ENCODE assay signal across 15 cellular contexts in the genomic region with DNA sequence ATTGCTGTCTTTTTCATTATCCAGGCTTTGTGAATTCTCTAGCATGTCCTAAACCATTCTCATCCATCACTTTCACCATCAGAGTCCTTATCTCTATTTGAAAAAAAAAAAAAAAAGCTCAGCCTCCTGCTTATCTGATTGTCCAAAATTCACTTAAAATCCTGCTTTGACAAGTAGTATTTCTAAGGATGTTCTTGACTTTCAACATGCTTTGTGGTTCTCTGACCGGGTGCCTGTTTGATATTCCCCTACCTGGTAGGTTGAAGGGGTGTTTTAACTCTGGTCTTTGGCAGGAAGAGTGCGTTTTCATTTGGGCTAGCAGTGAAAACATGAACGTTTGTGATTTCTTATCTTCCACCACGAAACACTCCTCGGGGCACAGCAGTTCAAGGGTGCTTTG. TPM values are rescaled to one million over a fixed set of nuclear protein-coding genes. Genes with fewer than 3 reads are reported as not detected.
DNase-seq lines count a peak whose midpoint lies in the region; ATAC-seq, FAIRE-seq and TF ChIP-seq lines count a peak whose summit lies in the region.
"Had no signal": no experiment of that assay in that cellular context is flagged by ENCODE, and none has a peak within 500 bp of the region (broad histone marks: within the 10 kb centered on the region; RNA-seq: fewer than 3 reads in every experiment).

No MANE protein-coding gene starts in this region.

- no TSS peak for BruUV-seq in endothelial cell of umbilical vein (replicated peaks; lab: Mats Ljungman, UMichigan)

- TF ChIP-seq CTCF in endothelial cell of umbilical vein (IDR thresholded peaks at IDR 0.05; ENCODE audit: extremely low read depth in 1 of 2, insufficient read depth in 1 of 2, low read depth in 1 of 2, low read length in 2 of 2) (no peak), stomach (IDR thresholded peaks at IDR 0.05) (no peak)

- dilution Hi-C loops in endothelial cell of umbilical vein (cut with MboI; ENCODE audit: extremely low pct_ligation_motif_present, low sequenced_read_pairs) = no loop called here

- H3K4me3 Mint-ChIP-seq in activated T-cell treated with anti-CD3 and anti-CD28 coated beads, Interleukin-2, amount 50 U/mL, for 72 hours = peak overlapping the region; percentile 25 to 78

- H3K27ac Mint-ChIP-seq in activated T-cell treated with anti-CD3 and anti-CD28 coated beads, Interleukin-2, amount 50 U/mL, for 72 hours = peak overlapping the region; percentile 87

- H3K27ac ChIP-seq in endothelial cell of umbilical vein (ENCODE audit: insufficient read depth, low read depth, low read length) (no peak overlapping the region), stomach (no peak overlapping the region)

- peaks cover 2 to 4% of the 10 kb centered on the region in 2 donors for H3K36me3 Mint-ChIP-seq in activated T-cell treated with anti-CD3 and anti-CD28 coated beads, Interleukin-2, amount 50 U/mL, for 72 hours (ENCODE audit: insufficient read depth in 2 of 2)

- no peak overlapping the region for H3K4me2 ChIP-seq in endothelial cell of umbilical vein (ENCODE audit: insufficient read depth, low read length)

- no peak for ATAC-seq in activated T-cell treated with anti-CD3 and anti-CD28 coated beads, Interleukin-2, amount 50 U/mL, for 72 hours (replicated peaks in 1 of 2)
- ATAC-seq: HCT116 had no signal

- H3K4me3 ChIP-seq in Jurkat, Clone E6-1 (ENCODE audit: low read length) = no peak overlapping the region
- H3K4me3 ChIP-seq in endothelial cell of umbilical vein (replicated peaks in 1 of 3; ENCODE audit: insufficient read depth in 1 of 3, low read depth in 1 of 3, low read length in 3 of 3) (no peak overlapping the region), stomach (no peak overlapping the region)

- H3K9me1 ChIP-seq in endothelial cell of umbilical vein (replicated peaks; ENCODE audit: control insufficient read depth, extremely low read depth, insufficient read depth, low read length) = no peaks in the 10 kb centered on the region

- no peaks in the 10 kb centered on the region for H3K36me3 ChIP-seq in endothelial cell of umbilical vein (ENCODE audit: control insufficient read depth in 2 of 2, extremely low read depth in 1 of 2, insufficient read depth in 2 of 2, low read length in 2 of 2)
- no peaks in the 10 kb centered on the region for H3K36me3 ChIP-seq in stomach

- H3K9me3 ChIP-seq in endothelial cell of umbilical vein (replicated peaks; ENCODE audit: control insufficient read depth, insufficient read depth, low read length) (no peaks in the 10 kb centered on the region), stomach (no peaks in the 10 kb centered on the region)

- H4K20me1 ChIP-seq in endothelial cell of umbilical vein (replicated peaks; ENCODE audit: control insufficient read depth, extremely low read depth, insufficient read depth, low read length) = no peaks in the 10 kb centered on the region

- H3K4me1 ChIP-seq in endothelial cell of umbilical vein (ENCODE audit: control insufficient read depth, extremely low read depth, insufficient read depth, low read length) = peaks cover 10% of the 10 kb centered on the region
- H3K4me1 ChIP-seq in stomach = no peaks in the 10 kb centered on the region

- no peak for FAIRE-seq in endothelial cell of umbilical vein (lab: Jason Lieb, UNC)
- FAIRE-seq: GM18507 had no signal

- POLR2A ChIA-PET in endothelial cell of umbilical vein (lab: Charles Lee) = no interaction called here

- CTCF ChIA-PET in endothelial cell of umbilical vein (lab: Charles Lee) = interaction anchor here (1.0 to 3.8 kb wide), 4 partner anchors 23 to 215 kb away, joined by 3 to 84 read pairs (median 3); no protein-coding TSS in a partner anchor

- H3K4me1 Mint-ChIP-seq in activated T-cell treated with anti-CD3 and anti-CD28 coated beads, Interleukin-2, amount 50 U/mL, for 72 hours (ENCODE audit: low read depth) = peaks cover 64% of the 10 kb centered on the region

- TF ChIP-seq EP300 in stomach (IDR thresholded peaks at IDR 0.05) = no peak

- no peak overlapping the region for H3K9ac ChIP-seq in endothelial cell of umbilical vein (replicated peaks; ENCODE audit: extremely low read depth, insufficient read depth, low read length)

- peak overlapping the region; percentile 81 for H2AFZ ChIP-seq in endothelial cell of umbilical vein (ENCODE audit: low read depth, low read length)

- no peaks in the 10 kb centered on the region for H3K27me3 ChIP-seq in endothelial cell of umbilical vein (ENCODE audit: control insufficient read depth in 2 of 2, insufficient read depth in 2 of 2, low read length in 2 of 2)
- no peaks in the 10 kb centered on the region for H3K27me3 ChIP-seq in stomach

- no peak for TF ChIP-seq POLR2A in endothelial cell of umbilical vein (IDR thresholded peaks at IDR 0.05; ENCODE audit: low read depth, low read length)
- TF ChIP-seq POLR2A in stomach (IDR thresholded peaks at IDR 0.05) = no peak

- H3K79me2 ChIP-seq in endothelial cell of umbilical vein (ENCODE audit: control insufficient read depth, insufficient read depth, low read length) = no peaks in the 10 kb centered on the region

- no peak for DNase-seq in activated T-cell treated with anti-CD3 and anti-CD28 coated beads, Interleukin-2, amount 50 U/mL, for 72 hours
- no peak for DNase-seq in activated T-cell treated with anti-CD3 and anti-CD28 coated beads for 4 hours
- peak; percentile 37 for DNase-seq in Jurkat, Clone E6-1 (ENCODE audit: low read depth, low spot score)
- peak; percentile 7 for DNase-seq in UCSD-AML1 (lab: John Stamatoyannopoulos, UW; ENCODE audit: unreplicated experiment)
- no peak for DNase-seq in endothelial cell of umbilical vein (ENCODE audit: low read depth, low spot score)
- no peak for DNase-seq in medulla oblongata (ENCODE audit: extremely low spot score)
- no peak for DNase-seq in posterior cingulate gyrus
- no peak for DNase-seq in stomach
- DNase-seq: AML-193, DMS53, NCI-H146, NCI-H2081 treated with DMSO at 0.1 percent for 48 hours, NCI-H526 had no signal

- H3K27me3 Mint-ChIP-seq in activated T-cell treated with anti-CD3 and anti-CD28 coated beads, Interleukin-2, amount 50 U/mL, for 72 hours (ENCODE audit: low read depth) = no peaks in the 10 kb centered on the region

- WGBS in stomach, 5 donors = 9 to 18% (median 16%) methylated on average over 5 of the region's 5 CpGs

- intact Hi-C loops in endothelial cell of umbilical vein (cut with micrococcal nuclease) (loop anchor here (5.0 kb wide), 1 partner anchor 813 kb away; no protein-coding TSS in a partner anchor), posterior cingulate gyrus (cut with DNase I) (loop anchor here (5.0 kb wide), 1 partner anchor 113 kb away; no protein-coding TSS in a partner anchor), stomach (cut with DNase I; ENCODE audit: low total_unique reads) (no loop called here)

- H3K9me3 Mint-ChIP-seq in activated T-cell treated with anti-CD3 and anti-CD28 coated beads, Interleukin-2, amount 50 U/mL, for 72 hours = peaks cover 0 to 1% of the 10 kb centered on the region in 2 donors

TF ChIP-seq in endothelial cell of umbilical vein, 7 proteins besides CTCF, POLR2A, EP300 and RAD21:
- no peak for TF ChIP-seq FOS (IDR thresholded peaks at IDR 0.05; ENCODE audit: borderline replicate concordance, insufficient read depth, low read length)
- no peak for TF ChIP-seq POLR2AphosphoS5 (IDR thresholded peaks at IDR 0.05; ENCODE audit: insufficient read depth, low read depth, low read length)

RNA-seq across cellular contexts. Expression of a gene that starts 17.3 kb away (rescaled TPM):
- total RNA-seq in activated T-cell treated with anti-CD3 and anti-CD28 coated beads, Interleukin-2, amount 50 U/mL, for 72 hours = 1 to 10 TPM; 3.0 to 4.4 TPM
- polyA plus RNA-seq in Jurkat, Clone E6-1 (2012; ENCODE audit: insufficient read depth, insufficient read length) = 2.9 TPM
- total RNA-seq in endothelial cell of umbilical vein (2.1 and 2.3 TPM in 2 replicates), stomach (1 to 10 TPM in 4 of 5 donors, under 1 TPM in 1; 0.87 to 4.5 (median 1.4) TPM)
- polyA plus RNA-seq in endothelial cell of umbilical vein (0.91 and 0.99 TPM in 2 replicates), stomach (1 to 10 TPM; 1.1 to 1.7 (median 1.2) TPM)
- polyA plus RNA-seq in endothelial cell of umbilical vein (2011; cell fraction: cytosol; rRNA removed) = 0.97 and 1.2 TPM in 2 replicates
- 0.64 and 0.97 TPM in 2 replicates for polyA plus RNA-seq in endothelial cell of umbilical vein (2011; cell fraction: nucleus; rRNA removed)
- polyA plus RNA-seq in endothelial cell of umbilical vein (2012) = 2.4 and 2.5 TPM in 2 replicates
- polyA minus RNA-seq in endothelial cell of umbilical vein = 2.3 and 2.5 TPM in 2 replicates
- 0.31 TPM for polyA minus RNA-seq in endothelial cell of umbilical vein (2011; cell fraction: cytosol; rRNA and poly(A)+ RNA removed)
- polyA minus RNA-seq in endothelial cell of umbilical vein (2011; cell fraction: nucleus; rRNA and poly(A)+ RNA removed) = 1.7 and 2.8 TPM in 2 replicates

Comparison
In these comparisons a context has a peak if more than half of its experiments do, and no peak if none do; other contexts are left out.
1. DNase-seq: peak in Jurkat, Clone E6-1 (single experiment) and UCSD-AML1 (single experiment); none in activated T-cell treated with anti-CD3 and anti-CD28 coated beads, Interleukin-2, amount 50 U/mL, for 72 hours (0 of 2), activated T-cell treated with anti-CD3 and anti-CD28 coated beads for 4 hours (single experiment), endothelial cell of umbilical vein (single experiment), medulla oblongata (single experiment), posterior cingulate gyrus (0 of 10) and stomach (single experiment).